9 cellular contexts compared by ENCODE assay signal in genomic region chr18:33839452-33840225, GRCh38.
DNase-seq lines count a peak whose midpoint lies in the region; ATAC-seq and TF ChIP-seq lines count a peak whose summit lies in the region.
"Had no signal": no experiment of that assay in that cellular context is flagged by ENCODE, and none has a peak within 500 bp of the region (broad histone marks: within the 10 kb centered on the region; RNA-seq: fewer than 3 reads in every experiment).

No MANE protein-coding gene starts in this region.

- H3K9me2 ChIP-seq in GM23338 (ENCODE audit: insufficient read depth): no peaks in the 10 kb centered on the region

- peaks cover 36% of the 10 kb centered on the region for H3K4me1 Mint-ChIP-seq in GM23338
- H3K4me1 Mint-ChIP-seq in CD8-positive, alpha-beta T cell (ENCODE audit: low read depth): no peaks in the 10 kb centered on the region
- no peaks in the 10 kb centered on the region for H3K4me1 Mint-ChIP-seq in activated T-helper 2 cell treated with anti-CD3 and anti-CD28 coated beads, Interferon-gamma antibody, Interleukin-2, Interleukin-4, amounts not matched to agents 10 μg/mL and 5 μg/mL and 100 μg/mL, durations not matched to agents 14 hours and 24 hours and 36 hours (ENCODE audit: low read depth)

- peak; percentile 39 for ATAC-seq in GM23338
- no peak for ATAC-seq in CD8-positive, alpha-beta T cell

- 22% methylated on average over 6 of the region's 6 CpGs for WGBS in testis, 2 donors

- H3K4me2 ChIP-seq in GM23338: peak overlapping the region; percentile 4; the same call in 1 of the 2 replicates

- H3K27ac Mint-ChIP-seq in GM23338: no peak overlapping the region
- no peak overlapping the region for H3K27ac Mint-ChIP-seq in CD8-positive, alpha-beta T cell
- no peak overlapping the region for H3K27ac Mint-ChIP-seq in activated T-helper 2 cell treated with anti-CD3 and anti-CD28 coated beads, Interferon-gamma antibody, Interleukin-2, Interleukin-4, amounts not matched to agents 10 μg/mL and 5 μg/mL and 100 μg/mL, durations not matched to agents 14 hours and 24 hours and 36 hours

- intact Hi-C loops in head of caudate nucleus (cut with DNase I): no loop called here
- intact Hi-C loops in testis (cut with DNase I; ENCODE audit: low total_unique reads): no loop called here
- intact Hi-C loops in CD8-positive, alpha-beta T cell (cut with DNase I, micrococcal nuclease): no loop called here
- intact Hi-C loops in activated T-helper 2 cell treated with anti-CD3 and anti-CD28 coated beads, Interferon-gamma antibody, Interleukin-2, Interleukin-4, amounts not matched to agents 10 μg/mL and 5 μg/mL and 100 μg/mL, durations not matched to agents 14 hours and 24 hours and 36 hours (cut with micrococcal nuclease): no loop called here

- H3K27me3 Mint-ChIP-seq in GM23338 (ENCODE audit: insufficient read depth, low read depth, poor library complexity): no peaks in the 10 kb centered on the region
- H3K27me3 Mint-ChIP-seq in CD8-positive, alpha-beta T cell (ENCODE audit: low read depth): no peaks in the 10 kb centered on the region
- H3K27me3 Mint-ChIP-seq in activated T-helper 2 cell treated with anti-CD3 and anti-CD28 coated beads, Interferon-gamma antibody, Interleukin-2, Interleukin-4, amounts not matched to agents 10 μg/mL and 5 μg/mL and 100 μg/mL, durations not matched to agents 14 hours and 24 hours and 36 hours (ENCODE audit: low read depth): no peaks in the 10 kb centered on the region

- CTCF ChIA-PET in CD8-positive, alpha-beta T cell (lab: Charles Lee): no interaction called here

- TF ChIP-seq CTCF in GM23338 (conservative IDR thresholded peaks at IDR 0.05; ENCODE audit: low read depth in 2 of 2) (peak; percentile 74 to 90), testis (IDR thresholded peaks at IDR 0.05) (peak in 2 of 3 experiments; percentile 39 to 54)
- TF ChIP-seq CTCF in CD8-positive, alpha-beta T cell (IDR thresholded peaks at IDR 0.05): no peak

- POLR2A ChIA-PET in CD8-positive, alpha-beta T cell (lab: Charles Lee): no interaction called here

- H3K9me3 ChIP-seq in testis: no peaks in the 10 kb centered on the region
- H3K9me3 ChIP-seq in CD8-positive, alpha-beta T cell (ENCODE audit: low read length): no peaks in the 10 kb centered on the region
- H3K9me3 ChIP-seq: SJSA1 had no signal

- H3K36me3 Mint-ChIP-seq in GM23338 (ENCODE audit: low read depth): no peaks in the 10 kb centered on the region
- H3K36me3 Mint-ChIP-seq in CD8-positive, alpha-beta T cell: no peaks in the 10 kb centered on the region
- H3K36me3 Mint-ChIP-seq in activated T-helper 2 cell treated with anti-CD3 and anti-CD28 coated beads, Interferon-gamma antibody, Interleukin-2, Interleukin-4, amounts not matched to agents 10 μg/mL and 5 μg/mL and 100 μg/mL, durations not matched to agents 14 hours and 24 hours and 36 hours (ENCODE audit: low read depth): no peaks in the 10 kb centered on the region

- no peaks in the 10 kb centered on the region; the same call in 2 of the 3 replicates for H3K9me3 Mint-ChIP-seq in GM23338
- H3K9me3 Mint-ChIP-seq in CD8-positive, alpha-beta T cell: peaks cover 2% of the 10 kb centered on the region
- H3K9me3 Mint-ChIP-seq in activated T-helper 2 cell treated with anti-CD3 and anti-CD28 coated beads, Interferon-gamma antibody, Interleukin-2, Interleukin-4, amounts not matched to agents 10 μg/mL and 5 μg/mL and 100 μg/mL, durations not matched to agents 14 hours and 24 hours and 36 hours: no peaks in the 10 kb centered on the region

- H3K27ac ChIP-seq in GM23338 (ENCODE audit: low read depth) (no peak overlapping the region), testis (no peak overlapping the region)
- H3K27ac ChIP-seq in CD8-positive, alpha-beta T cell (ENCODE audit: low read depth, low read length): no peak overlapping the region
- H3K27ac ChIP-seq: SJSA1 had no signal

- H2AFZ ChIP-seq in GM23338: no peak overlapping the region

- no peaks in the 10 kb centered on the region for H4K20me1 ChIP-seq in GM23338 (replicated peaks; ENCODE audit: insufficient read depth)

- no peaks in the 10 kb centered on the region for H3F3A ChIP-seq in GM23338 (replicated peaks; ENCODE audit: low read depth)

- peaks cover 26% of the 10 kb centered on the region for H3K4me1 ChIP-seq in GM23338 (ENCODE audit: insufficient read depth)
- H3K4me1 ChIP-seq in testis: no peaks in the 10 kb centered on the region
- H3K4me1 ChIP-seq in CD8-positive, alpha-beta T cell (ENCODE audit: insufficient read depth, low read length): no peaks in the 10 kb centered on the region
- H3K4me1 ChIP-seq: SJSA1 had no signal

- H3K27me3 ChIP-seq in GM23338 (ENCODE audit: insufficient read depth): no peaks in the 10 kb centered on the region
- no peaks in the 10 kb centered on the region for H3K27me3 ChIP-seq in testis
- H3K27me3 ChIP-seq in CD8-positive, alpha-beta T cell (ENCODE audit: insufficient read depth, low read length): no peaks in the 10 kb centered on the region
- H3K27me3 ChIP-seq: SJSA1 had no signal

- no peaks in the 10 kb centered on the region for H3K36me3 ChIP-seq in GM23338 (ENCODE audit: insufficient read depth)
- H3K36me3 ChIP-seq in testis (ENCODE audit: low read depth, missing control alignments): no peaks in the 10 kb centered on the region
- no peaks in the 10 kb centered on the region for H3K36me3 ChIP-seq in CD8-positive, alpha-beta T cell (ENCODE audit: insufficient read depth, low read length)
- H3K36me3 ChIP-seq: SJSA1 had no signal

- H3K4me3 Mint-ChIP-seq in GM23338: no peak overlapping the region
- no peak overlapping the region for H3K4me3 Mint-ChIP-seq in CD8-positive, alpha-beta T cell
- H3K4me3 Mint-ChIP-seq in activated T-helper 2 cell treated with anti-CD3 and anti-CD28 coated beads, Interferon-gamma antibody, Interleukin-2, Interleukin-4, amounts not matched to agents 10 μg/mL and 5 μg/mL and 100 μg/mL, durations not matched to agents 14 hours and 24 hours and 36 hours (ENCODE audit: low read depth): no peak overlapping the region

- DNase-seq in DMS53 (lab: John Stamatoyannopoulos, UW): peak; percentile 89
- DNase-seq in GM23338 (ENCODE audit: low spot score): peak; percentile 87
- DNase-seq in NCI-H1105 (lab: John Stamatoyannopoulos, UW): peak; percentile 92
- DNase-seq in SW480 (ENCODE audit: low spot score): peak; percentile 32
- peak in 40 of 42 donors; percentile 9 to 70 (median 34) for DNase-seq in head of caudate nucleus
- DNase-seq in testis: no peak
- no peak for DNase-seq in CD8-positive, alpha-beta T cell
- no peak for DNase-seq in activated T-helper 2 cell treated with anti-CD3 and anti-CD28 coated beads, Interferon-gamma antibody, Interleukin-2, Interleukin-4, amounts not matched to agents 10 μg/mL and 5 μg/mL and 100 μg/mL, durations not matched to agents 14 hours and 24 hours and 36 hours (ENCODE audit: low spot score)

- no peak overlapping the region for H3K4me3 ChIP-seq in GM23338
- no peak overlapping the region for H3K4me3 ChIP-seq in testis
- no peak overlapping the region for H3K4me3 ChIP-seq in CD8-positive, alpha-beta T cell (ENCODE audit: low read depth, low read length)
- H3K4me3 ChIP-seq: SJSA1 had no signal

- no peaks in the 10 kb centered on the region for H3K79me2 ChIP-seq in GM23338 (replicated peaks; ENCODE audit: insufficient read depth)

- no peak for TF ChIP-seq POLR2A in testis (IDR thresholded peaks at IDR 0.05)

TF ChIP-seq in GM23338, 12 proteins besides CTCF, POLR2A, EP300 and RAD21 (continues in another document):
- no peak for TF ChIP-seq JUNB (IDR thresholded peaks at IDR 0.05; ENCODE audit: unreplicated experiment)

Comparison
In these comparisons a context has a peak if more than half of its experiments do, and no peak if none do; other contexts are left out.
1. DNase-seq: peak in DMS53 (single experiment), GM23338 (single experiment), NCI-H1105 (single experiment), SW480 (single experiment) and head of caudate nucleus (40 of 42); none in testis (single experiment), CD8-positive, alpha-beta T cell (0 of 7) and activated T-helper 2 cell treated with anti-CD3 and anti-CD28 coated beads, Interferon-gamma antibody, Interleukin-2, Interleukin-4, amounts not matched to agents 10 μg/mL and 5 μg/mL and 100 μg/mL, durations not matched to agents 14 hours and 24 hours and 36 hours (single experiment).